ENCODE assay signal across 24 cellular contexts in the genomic region with DNA sequence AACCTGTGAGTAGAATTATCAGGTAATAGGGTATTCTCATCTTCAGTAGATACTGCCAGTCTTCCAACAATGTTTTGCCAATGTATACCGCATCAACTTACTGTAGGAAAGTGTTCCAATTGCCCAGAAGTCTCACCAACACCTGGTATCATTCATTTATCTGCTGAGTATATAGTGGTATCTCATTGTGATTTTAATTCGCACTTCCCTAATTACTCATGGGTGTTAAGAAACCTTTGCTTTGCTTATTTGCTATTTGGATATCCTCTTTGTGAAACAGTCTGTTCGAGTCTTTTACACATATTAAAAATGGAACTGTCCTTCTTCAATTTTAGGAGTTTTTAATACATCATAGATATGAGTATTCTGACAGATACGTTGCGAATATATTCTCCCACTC. TPM values are rescaled to one million over a fixed set of nuclear protein-coding genes. Genes with fewer than 3 reads are reported as not detected.
A peak's percentile ranks its signal among the peaks of the same experiment; 100 is the strongest.
DNase-seq lines count a peak whose midpoint lies in the region; ATAC-seq and TF ChIP-seq lines count a peak whose summit lies in the region.
"Had no signal": no experiment of that assay in that cellular context is flagged by ENCODE, and none has a peak within 500 bp of the region (broad histone marks: within the 10 kb centered on the region; RNA-seq: fewer than 3 reads in every experiment).

No MANE protein-coding gene starts in this region.

- H3K9me2 ChIP-seq in Loucy (replicated peaks; ENCODE audit: low read depth, low read length) (no peaks in the 10 kb centered on the region), OCI-LY7 (ENCODE audit: insufficient read depth, low read length) (no peaks in the 10 kb centered on the region)
- H3K9me2 ChIP-seq: SK-N-SH had no signal

- peaks cover 45% of the 10 kb centered on the region for H4K20me1 ChIP-seq in Loucy (ENCODE audit: insufficient read depth, low read length, poor library complexity, severe bottlenecking)
- no peaks in the 10 kb centered on the region for H4K20me1 ChIP-seq in OCI-LY7 (ENCODE audit: insufficient read depth, low read length)

- H3K9me3 Mint-ChIP-seq in stimulated activated effector memory CD8-positive, alpha-beta T cell treated with anti-CD3 and anti-CD28 coated beads, Interleukin-12 subunit alpha, Interleukin-12 subunit beta, amount 100 ng/mL, for 72 hours: no peaks in the 10 kb centered on the region
- H3K9me3 Mint-ChIP-seq: CD4-positive, CD25-positive, alpha-beta regulatory T cell; GM23338 had no signal

- peak overlapping the region; percentile 43 for H3K27ac ChIP-seq in OCI-LY7 (ENCODE audit: low read depth, low read length, poor library complexity, severe bottlenecking)
- peak overlapping the region; percentile 64 for H3K27ac ChIP-seq in neutrophil
- H3K27ac ChIP-seq: PC-9 had no signal

- H3K4me2 ChIP-seq in Loucy (ENCODE audit: low read depth, low read length, poor library complexity, severe bottlenecking) (peak overlapping the region; percentile 99), OCI-LY7 (ENCODE audit: low read length) (peak overlapping the region; percentile 50)
- H3K4me2 ChIP-seq: GM23338, PC-9, SK-N-SH had no signal

- peak; percentile 25 for DNase-seq in SIG-M5 treated with dmso at 0.1 percent for 504 hours (lab: John Stamatoyannopoulos, UW; ENCODE audit: unreplicated experiment)
- DNase-seq in SIG-M5 (lab: John Stamatoyannopoulos, UW): no peak
- peak; percentile 51 for DNase-seq in OCI-LY7 (ENCODE audit: low spot score)
- no peak for DNase-seq in stimulated activated effector memory CD8-positive, alpha-beta T cell treated with anti-CD3 and anti-CD28 coated beads, Interleukin-12 subunit alpha, Interleukin-12 subunit beta, amount 100 ng/mL, for 72 hours (ENCODE audit: low spot score in 2 of 2)
- DNase-seq in activated effector memory CD4-positive, alpha-beta T cell treated with Interleukin-2 at 50 U/mL for 16 hours: no peak
- DNase-seq in cerebellar nuclear complex (lab: John Stamatoyannopoulos, UW): no peak
- DNase-seq: CD4-positive, CD25-positive, alpha-beta regulatory T cell; DMS79 treated with DMSO at 0.1 percent for 48 hours; NCI-H1417 treated with DMSO at 0.1 percent for 48 hours; NCI-H187 treated with DMSO at 0.1 percent for 48 hours; NCI-H226; NCI-H510A treated with DMSO at 0.1 percent for 48 hours; NCI-H748 treated with DMSO at 0.1 percent for 48 hours; NK-92 treated with Interleukin-12 subunit alpha and Interleukin-12 subunit beta, amount 100 ng/mL, for 24 hours; PC-9; RPMI8226; SHP77; SK-N-SH had no signal

- H3K36me3 ChIP-seq in Loucy (ENCODE audit: insufficient read depth, low read length) (no peaks in the 10 kb centered on the region), OCI-LY7 (ENCODE audit: insufficient read depth, low read length) (no peaks in the 10 kb centered on the region), neutrophil (no peaks in the 10 kb centered on the region)
- H3K36me3 ChIP-seq: HAP-1 had no signal

- H3K4me3 ChIP-seq in Loucy (ENCODE audit: low read length, poor library complexity, severe bottlenecking) (peak overlapping the region; percentile 92), OCI-LY7 (ENCODE audit: low read depth, low read length, poor library complexity, severe bottlenecking) (no peak overlapping the region), neutrophil (ENCODE audit: low read depth in 1 of 2, low read length in 1 of 2) (no peak overlapping the region)
- H3K4me3 ChIP-seq: GM23338, HAP-1, K562, PC-9 had no signal

- H3K27me3 ChIP-seq in Loucy (ENCODE audit: insufficient read depth, low read length, poor library complexity, severe bottlenecking): no peaks in the 10 kb centered on the region
- no peaks in the 10 kb centered on the region for H3K27me3 ChIP-seq in neutrophil

- no TSS peak for BruUV-seq in OCI-LY7 (replicated peaks; lab: Mats Ljungman, UMichigan)

- no peak overlapping the region for H3K27ac Mint-ChIP-seq in stimulated activated effector memory CD8-positive, alpha-beta T cell treated with anti-CD3 and anti-CD28 coated beads, Interleukin-12 subunit alpha, Interleukin-12 subunit beta, amount 100 ng/mL, for 72 hours
- H3K27ac Mint-ChIP-seq: CD4-positive, CD25-positive, alpha-beta regulatory T cell; GM23338 had no signal

- POLR2A ChIA-PET in OCI-LY7 (lab: Charles Lee): interaction anchor here (1.0 kb wide), 1 partner anchor 162 kb away, joined by 3 read pairs; no protein-coding TSS in a partner anchor

- CTCF ChIA-PET in OCI-LY7 (lab: Charles Lee; ENCODE audit: unreplicated experiment): no interaction called here

- H3K9me3 ChIP-seq in Loucy (ENCODE audit: insufficient read depth, low read depth, low read length) (no peaks in the 10 kb centered on the region), OCI-LY7 (ENCODE audit: low read length) (no peaks in the 10 kb centered on the region), neutrophil (no peaks in the 10 kb centered on the region)
- H3K9me3 ChIP-seq: HAP-1, SK-N-SH had no signal

- no peak overlapping the region for H3K9ac ChIP-seq in Loucy (ENCODE audit: low read depth, low read length, poor library complexity, severe bottlenecking)
- H3K9ac ChIP-seq: SK-N-SH had no signal

- no peak for ATAC-seq in stimulated activated effector memory CD8-positive, alpha-beta T cell treated with anti-CD3 and anti-CD28 coated beads, Interleukin-12 subunit alpha, Interleukin-12 subunit beta, amount 100 ng/mL, for 72 hours
- ATAC-seq: GM23338, HepG2, K562 had no signal

- no peaks in the 10 kb centered on the region for H3F3A ChIP-seq in Loucy (ENCODE audit: low read depth)

- H3K4me1 ChIP-seq in Loucy (ENCODE audit: insufficient read depth, low read length, poor library complexity, severe bottlenecking): peaks cover 85% of the 10 kb centered on the region
- H3K4me1 ChIP-seq in OCI-LY7 (ENCODE audit: insufficient read depth, low read length, poor library complexity, severe bottlenecking): peaks cover 90% of the 10 kb centered on the region
- peaks cover 74 to 80% of the 10 kb centered on the region in 2 experiments for H3K4me1 ChIP-seq in neutrophil (ENCODE audit: control insufficient read depth in 1 of 2, insufficient read depth in 1 of 2, low read depth in 1 of 2, low read length in 1 of 2)

- no peak overlapping the region for H2AFZ ChIP-seq in Loucy (ENCODE audit: low read length)
- no peak overlapping the region for H2AFZ ChIP-seq in OCI-LY7 (ENCODE audit: low read length)
- H2AFZ ChIP-seq: GM23338, PC-9 had no signal

- peaks cover 20% of the 10 kb centered on the region for H3K4me1 Mint-ChIP-seq in stimulated activated effector memory CD8-positive, alpha-beta T cell treated with anti-CD3 and anti-CD28 coated beads, Interleukin-12 subunit alpha, Interleukin-12 subunit beta, amount 100 ng/mL, for 72 hours

- H3K79me2 ChIP-seq in Loucy (ENCODE audit: insufficient read depth, low read length): peaks cover 100% of the 10 kb centered on the region
- peaks cover 75% of the 10 kb centered on the region; the same call in 1 of the 2 replicates for H3K79me2 ChIP-seq in OCI-LY7 (ENCODE audit: insufficient read depth, low read depth, low read length)

- H3K36me3 Mint-ChIP-seq in stimulated activated effector memory CD8-positive, alpha-beta T cell treated with anti-CD3 and anti-CD28 coated beads, Interleukin-12 subunit alpha, Interleukin-12 subunit beta, amount 100 ng/mL, for 72 hours: peaks cover 21% of the 10 kb centered on the region

- H3K4me3 Mint-ChIP-seq in stimulated activated effector memory CD8-positive, alpha-beta T cell treated with anti-CD3 and anti-CD28 coated beads, Interleukin-12 subunit alpha, Interleukin-12 subunit beta, amount 100 ng/mL, for 72 hours: no peak overlapping the region
- H3K4me3 Mint-ChIP-seq: GM23338 had no signal

- no peak for TF ChIP-seq CTCF in Loucy (conservative IDR thresholded peaks at IDR 0.05; ENCODE audit: low read length)
- TF ChIP-seq CTCF in OCI-LY7 (conservative IDR thresholded peaks at IDR 0.05; ENCODE audit: low read length): no peak
- TF ChIP-seq CTCF in neutrophil (IDR thresholded peaks at IDR 0.05): no peak

- intact Hi-C loops in OCI-LY7 (cut with micrococcal nuclease; ENCODE audit: unreplicated experiment): no loop called here

RNA-seq across cellular contexts. Expression of a gene that starts 6.1 kb away (rescaled TPM):
- total RNA-seq in OCI-LY7 (2014; rRNA removed; shearing (Covaris generic)): 38.2 and 48.3 TPM in 2 replicates
- 47.1 and 50.2 TPM in 2 replicates for total RNA-seq in OCI-LY7 (2022)

RNA-seq across cellular contexts. Expression of a gene that starts 14.3 kb away (rescaled TPM):
- 34.1 and 39.5 TPM in 2 replicates for total RNA-seq in OCI-LY7 (2014; rRNA removed; shearing (Covaris generic))
- 40.3 and 42.9 TPM in 2 replicates for total RNA-seq in OCI-LY7 (2022)

Comparison
In these comparisons a context has a peak if more than half of its experiments do, and no peak if none do; other contexts are left out.
1. DNase-seq: peak in SIG-M5 treated with dmso at 0.1 percent for 504 hours (single experiment) and OCI-LY7 (single experiment); none in SIG-M5 (single experiment), stimulated activated effector memory CD8-positive, alpha-beta T cell treated with anti-CD3 and anti-CD28 coated beads, Interleukin-12 subunit alpha, Interleukin-12 subunit beta, amount 100 ng/mL, for 72 hours (0 of 2), activated effector memory CD4-positive, alpha-beta T cell treated with Interleukin-2 at 50 U/mL for 16 hours (single experiment) and cerebellar nuclear complex (0 of 2).